ENCODE assay signal across 11 cellular contexts in genomic region chr13:100506600-100507422, GRCh38.
A peak's percentile ranks its signal among the peaks of the same experiment; 100 is the strongest.
DNase-seq lines count a peak whose midpoint lies in the region; ATAC-seq and TF ChIP-seq lines count a peak whose summit lies in the region.
"Had no signal": no experiment of that assay in that cellular context is flagged by ENCODE, and none has a peak within 500 bp of the region (broad histone marks: within the 10 kb centered on the region; RNA-seq: fewer than 3 reads in every experiment).

No MANE protein-coding gene starts in this region.

- TF ChIP-seq CTCF in Loucy (conservative IDR thresholded peaks at IDR 0.05; ENCODE audit: low read length) = no peak

- H3K9ac ChIP-seq in Loucy (ENCODE audit: low read depth, low read length, poor library complexity, severe bottlenecking) = no peak overlapping the region

- peaks cover 4% of the 10 kb centered on the region for H3K27me3 Mint-ChIP-seq in activated naive CD4-positive, alpha-beta T cell treated with anti-CD3 and anti-CD28 coated beads, Interleukin-2, amount 10 ng/mL, durations not matched to agents 7 days and 5 days
- H3K27me3 Mint-ChIP-seq in T-helper 17 cell = peaks cover 6% of the 10 kb centered on the region
- H3K27me3 Mint-ChIP-seq in stimulated activated naive B cell treated with anti-CD40 and anti-IgM and Interleukin-4, amounts not matched to agents 10 μg/mL and 1 μg/mL and 100 μg/mL, for 72 hours = no peaks in the 10 kb centered on the region

- peak overlapping the region; percentile 83 for H3K27ac Mint-ChIP-seq in activated naive CD4-positive, alpha-beta T cell treated with anti-CD3 and anti-CD28 coated beads, Interleukin-2, amount 10 ng/mL, durations not matched to agents 7 days and 5 days
- peak overlapping the region; percentile 83 for H3K27ac Mint-ChIP-seq in T-helper 17 cell
- H3K27ac Mint-ChIP-seq in stimulated activated naive B cell treated with anti-CD40 and anti-IgM and Interleukin-4, amounts not matched to agents 10 μg/mL and 1 μg/mL and 100 μg/mL, for 72 hours = no peak overlapping the region

- H3K9me3 Mint-ChIP-seq in activated naive CD4-positive, alpha-beta T cell treated with anti-CD3 and anti-CD28 coated beads, Interleukin-2, amount 10 ng/mL, durations not matched to agents 7 days and 5 days = no peaks in the 10 kb centered on the region
- no peaks in the 10 kb centered on the region for H3K9me3 Mint-ChIP-seq in stimulated activated naive B cell treated with anti-CD40 and anti-IgM and Interleukin-4, amounts not matched to agents 10 μg/mL and 1 μg/mL and 100 μg/mL, for 72 hours

- no peaks in the 10 kb centered on the region for H3K9me2 ChIP-seq in Loucy (replicated peaks; ENCODE audit: low read depth, low read length)

- H3K4me1 ChIP-seq in Loucy (ENCODE audit: insufficient read depth, low read length, poor library complexity, severe bottlenecking) = peaks cover 12% of the 10 kb centered on the region
- H3K4me1 ChIP-seq: prostate gland, SJSA1 had no signal

- H3K4me2 ChIP-seq in Loucy (ENCODE audit: low read depth, low read length, poor library complexity, severe bottlenecking) = peak overlapping the region; percentile 67

- ATAC-seq in T-helper 17 cell = peak; percentile 64
- ATAC-seq in stimulated activated naive B cell treated with anti-CD40 and anti-IgM and Interleukin-4, amounts not matched to agents 10 μg/mL and 1 μg/mL and 100 μg/mL, for 72 hours (replicated peaks) = peak; percentile 68 to 69

- peak overlapping the region; percentile 22 for H3K4me3 ChIP-seq in Loucy (ENCODE audit: low read length, poor library complexity, severe bottlenecking)
- H3K4me3 ChIP-seq: prostate gland, SJSA1 had no signal

- CTCF ChIA-PET in activated naive CD4-positive, alpha-beta T cell treated with anti-CD3 and anti-CD28 coated beads, Interleukin-2, amount 10 ng/mL, durations not matched to agents 7 days and 5 days (lab: Charles Lee) = interaction anchor here (1.2 to 2.4 kb wide), 2 partner anchors 8 to 850 kb away, joined by 5 to 7 read pairs; no protein-coding TSS in a partner anchor

- H4K20me1 ChIP-seq in Loucy (ENCODE audit: insufficient read depth, low read length, poor library complexity, severe bottlenecking) = no peaks in the 10 kb centered on the region

- no peak overlapping the region for H2AFZ ChIP-seq in Loucy (ENCODE audit: low read length)

- H3K36me3 ChIP-seq in Loucy (ENCODE audit: insufficient read depth, low read length) = no peaks in the 10 kb centered on the region
- H3K36me3 ChIP-seq: prostate gland, SJSA1 had no signal

- peak overlapping the region; percentile 59 for H3K4me3 Mint-ChIP-seq in activated naive CD4-positive, alpha-beta T cell treated with anti-CD3 and anti-CD28 coated beads, Interleukin-2, amount 10 ng/mL, durations not matched to agents 7 days and 5 days
- H3K4me3 Mint-ChIP-seq in T-helper 17 cell = peak overlapping the region; percentile 81
- H3K4me3 Mint-ChIP-seq in stimulated activated naive B cell treated with anti-CD40 and anti-IgM and Interleukin-4, amounts not matched to agents 10 μg/mL and 1 μg/mL and 100 μg/mL, for 72 hours = no peak overlapping the region

- H3F3A ChIP-seq in Loucy (ENCODE audit: low read depth) = no peaks in the 10 kb centered on the region

- H3K4me1 Mint-ChIP-seq in activated naive CD4-positive, alpha-beta T cell treated with anti-CD3 and anti-CD28 coated beads, Interleukin-2, amount 10 ng/mL, durations not matched to agents 7 days and 5 days = peaks cover 22% of the 10 kb centered on the region
- H3K4me1 Mint-ChIP-seq in T-helper 17 cell = peaks cover 16% of the 10 kb centered on the region
- H3K4me1 Mint-ChIP-seq in stimulated activated naive B cell treated with anti-CD40 and anti-IgM and Interleukin-4, amounts not matched to agents 10 μg/mL and 1 μg/mL and 100 μg/mL, for 72 hours = peaks cover 2 to 6% of the 10 kb centered on the region in 2 donors

- no peak for DNase-seq in activated naive CD4-positive, alpha-beta T cell treated with anti-CD3 and anti-CD28 coated beads, Interleukin-2, amount 10 ng/mL, durations not matched to agents 7 days and 5 days
- DNase-seq in activated naive CD4-positive, alpha-beta T cell treated with anti-CD3 and anti-CD28 coated beads, Interleukin-2, amount 50 U/mL, for 16 hours = no peak
- no peak for DNase-seq in T-helper 17 cell
- DNase-seq in stimulated activated naive B cell treated with anti-CD40 and anti-IgM and Interleukin-4, amounts not matched to agents 10 μg/mL and 1 μg/mL and 100 μg/mL, for 72 hours = no peak
- no peak for DNase-seq in HuH-7 (ENCODE audit: low spot score)
- DNase-seq in nucleus accumbens (lab: John Stamatoyannopoulos, UW) = no peak
- DNase-seq in D341Med (ENCODE audit: low spot score) = no peak
- DNase-seq: effector CD8-positive, alpha-beta T cell had no signal

- no peaks in the 10 kb centered on the region for H3K79me2 ChIP-seq in Loucy (ENCODE audit: insufficient read depth, low read length)

- H3K36me3 Mint-ChIP-seq in activated naive CD4-positive, alpha-beta T cell treated with anti-CD3 and anti-CD28 coated beads, Interleukin-2, amount 10 ng/mL, durations not matched to agents 7 days and 5 days = peaks cover 2% of the 10 kb centered on the region
- H3K36me3 Mint-ChIP-seq in T-helper 17 cell (ENCODE audit: low read depth) = peaks cover 4% of the 10 kb centered on the region
- H3K36me3 Mint-ChIP-seq in stimulated activated naive B cell treated with anti-CD40 and anti-IgM and Interleukin-4, amounts not matched to agents 10 μg/mL and 1 μg/mL and 100 μg/mL, for 72 hours = no peaks in the 10 kb centered on the region

- no peaks in the 10 kb centered on the region for H3K27me3 ChIP-seq in Loucy (ENCODE audit: insufficient read depth, low read length, poor library complexity, severe bottlenecking)
- H3K27me3 ChIP-seq: SJSA1 had no signal

- H3K9me3 ChIP-seq in Loucy (ENCODE audit: insufficient read depth, low read depth, low read length) = no peaks in the 10 kb centered on the region
- H3K9me3 ChIP-seq in T-helper 17 cell (ENCODE audit: control insufficient read depth, low read length, poor library complexity, severe bottlenecking) = no peaks in the 10 kb centered on the region
- H3K9me3 ChIP-seq: prostate gland, SJSA1 had no signal

Comparison
In these comparisons a context has a peak if more than half of its experiments do, and no peak if none do; other contexts are left out.
1. H3K4me3 Mint-ChIP-seq: peak in activated naive CD4-positive, alpha-beta T cell treated with anti-CD3 and anti-CD28 coated beads, Interleukin-2, amount 10 ng/mL, durations not matched to agents 7 days and 5 days (single experiment) and T-helper 17 cell (single experiment); none in stimulated activated naive B cell treated with anti-CD40 and anti-IgM and Interleukin-4, amounts not matched to agents 10 μg/mL and 1 μg/mL and 100 μg/mL, for 72 hours (0 of 2).